Comparison of ENCODE assay signal across 10 cellular contexts in genomic region chr15:90957791-90958190, GRCh38. TPM values are rescaled to one million over a fixed set of nuclear protein-coding genes. Genes with fewer than 3 reads are reported as not detected.
A peak's percentile ranks its signal among the peaks of the same experiment; 100 is the strongest.
DNase-seq lines count a peak whose midpoint lies in the region; ATAC-seq, FAIRE-seq and TF ChIP-seq lines count a peak whose summit lies in the region.
"Had no signal": no experiment of that assay in that cellular context is flagged by ENCODE, and none has a peak within 500 bp of the region (broad histone marks: within the 10 kb centered on the region; RNA-seq: fewer than 3 reads in every experiment).

No MANE protein-coding gene starts in this region.

- peaks cover 13% of the 10 kb centered on the region for H3K36me3 ChIP-seq in astrocyte (ENCODE audit: insufficient read depth, low read length)
- peaks cover 0 to 28% (median 25%) of the 10 kb centered on the region in 3 donors for H3K36me3 ChIP-seq in tibial artery
- H3K36me3 ChIP-seq in effector memory CD4-positive, alpha-beta T cell (ENCODE audit: control insufficient read depth, insufficient read depth, low read length): peaks cover 11% of the 10 kb centered on the region

- H3K4me3 ChIP-seq in astrocyte (ENCODE audit: insufficient read depth, low read depth, low read length) (no peak overlapping the region), tibial artery (peak overlapping the region; percentile 75 to 88)
- H3K4me3 ChIP-seq in effector memory CD4-positive, alpha-beta T cell (ENCODE audit: insufficient read depth, low read depth, low read length, poor library complexity, severe bottlenecking): no peak overlapping the region
- H3K4me3 ChIP-seq: PC-9 had no signal

- FAIRE-seq in astrocyte (lab: Jason Lieb, UNC): no peak
- FAIRE-seq: HepG2 had no signal

- H3K27ac Mint-ChIP-seq in activated naive CD4-positive, alpha-beta T cell treated with anti-CD3 and anti-CD28 coated beads, Interleukin-2, amount 10 ng/mL, durations not matched to agents 7 days and 5 days: peak overlapping the region; percentile 67
- peak overlapping the region in 1 of 2 donors; percentile 75 for H3K27ac Mint-ChIP-seq in activated naive CD4-positive, alpha-beta T cell treated with anti-CD3 and anti-CD28 coated beads, Interleukin-2, amount 50 U/mL, for 72 hours
- H3K27ac Mint-ChIP-seq in astrocyte (ENCODE audit: unreplicated experiment) (peak overlapping the region; percentile 9), memory B cell (no peak overlapping the region)

- no peak for DNase-seq in activated naive CD4-positive, alpha-beta T cell treated with anti-CD3 and anti-CD28 coated beads, Interleukin-2, amount 10 ng/mL, durations not matched to agents 7 days and 5 days
- no peak for DNase-seq in activated naive CD4-positive, alpha-beta T cell treated with anti-CD3 and anti-CD28 coated beads, Interleukin-2, amount 50 U/mL, for 72 hours (ENCODE audit: low spot score in 2 of 2)
- DNase-seq in astrocyte (ENCODE audit: low read depth) (no peak), memory B cell (ENCODE audit: low spot score in 2 of 2) (no peak), tibial artery (no peak), hippocampal formation (lab: John Stamatoyannopoulos, UW) (no peak)
- no peak for DNase-seq in effector memory CD4-positive, alpha-beta T cell
- DNase-seq: PC-9 had no signal

- peaks cover 46% of the 10 kb centered on the region for H3K36me3 Mint-ChIP-seq in activated naive CD4-positive, alpha-beta T cell treated with anti-CD3 and anti-CD28 coated beads, Interleukin-2, amount 10 ng/mL, durations not matched to agents 7 days and 5 days
- H3K36me3 Mint-ChIP-seq in activated naive CD4-positive, alpha-beta T cell treated with anti-CD3 and anti-CD28 coated beads, Interleukin-2, amount 50 U/mL, for 72 hours: peaks cover 24 to 31% of the 10 kb centered on the region in 2 donors
- H3K36me3 Mint-ChIP-seq in astrocyte (ENCODE audit: low read depth, unreplicated experiment) (peaks cover 10% of the 10 kb centered on the region), memory B cell (peaks cover 8% of the 10 kb centered on the region)

- H3K27me3 ChIP-seq in astrocyte (ENCODE audit: insufficient read depth, low read length): no peaks in the 10 kb centered on the region
- H3K27me3 ChIP-seq in tibial artery: no peaks in the 10 kb centered on the region
- H3K27me3 ChIP-seq in effector memory CD4-positive, alpha-beta T cell (replicated peaks; ENCODE audit: control insufficient read depth, insufficient read depth, low read length, poor library complexity, severe bottlenecking): no peaks in the 10 kb centered on the region

- H3K79me2 ChIP-seq in astrocyte (ENCODE audit: insufficient read depth, low read length): peaks cover 3% of the 10 kb centered on the region

- ATAC-seq in activated naive CD4-positive, alpha-beta T cell treated with anti-CD3 and anti-CD28 coated beads, Interleukin-2, amount 50 U/mL, for 72 hours: no peak
- ATAC-seq in memory B cell (ENCODE audit: low read depth) (no peak), HG02642 (IDR thresholded peaks at IDR 0.05; ENCODE audit: poor library complexity, unreplicated experiment) (no peak)
- ATAC-seq: HepG2 had no signal

- CTCF ChIA-PET in activated naive CD4-positive, alpha-beta T cell treated with anti-CD3 and anti-CD28 coated beads, Interleukin-2, amount 10 ng/mL, durations not matched to agents 7 days and 5 days (lab: Charles Lee): interaction anchor here (0.7 to 6.9 kb wide), 12 partner anchors 10 to 320 kb away, joined by 3 to 77 read pairs (median 6); partner anchors contain the start of genes HDDC3, MAN2A2, UNC45A and VPS33B

- peak overlapping the region; percentile 96 for H3K4me2 ChIP-seq in astrocyte (ENCODE audit: low read length)
- H3K4me2 ChIP-seq: PC-9 had no signal

- no peaks in the 10 kb centered on the region for H3K27me3 Mint-ChIP-seq in activated naive CD4-positive, alpha-beta T cell treated with anti-CD3 and anti-CD28 coated beads, Interleukin-2, amount 10 ng/mL, durations not matched to agents 7 days and 5 days
- H3K27me3 Mint-ChIP-seq in astrocyte (ENCODE audit: low read depth, unreplicated experiment) (no peaks in the 10 kb centered on the region), memory B cell (no peaks in the 10 kb centered on the region)

- peaks cover 27% of the 10 kb centered on the region for H3K4me1 Mint-ChIP-seq in activated naive CD4-positive, alpha-beta T cell treated with anti-CD3 and anti-CD28 coated beads, Interleukin-2, amount 10 ng/mL, durations not matched to agents 7 days and 5 days
- H3K4me1 Mint-ChIP-seq in astrocyte (ENCODE audit: low read depth, unreplicated experiment) (no peaks in the 10 kb centered on the region), memory B cell (peaks cover 2% of the 10 kb centered on the region)

- peaks cover 5% of the 10 kb centered on the region for H4K20me1 ChIP-seq in astrocyte (ENCODE audit: insufficient read depth, low read length)

- H3K9me3 ChIP-seq in astrocyte (ENCODE audit: insufficient read depth, low read depth, low read length) (no peaks in the 10 kb centered on the region), tibial artery (no peaks in the 10 kb centered on the region)
- H3K9me3 ChIP-seq in effector memory CD4-positive, alpha-beta T cell (ENCODE audit: control insufficient read depth, low read length): no peaks in the 10 kb centered on the region

- no peak for TF ChIP-seq CTCF in astrocyte (IDR thresholded peaks at IDR 0.05; ENCODE audit: insufficient read depth, low read depth, low read length)
- TF ChIP-seq CTCF in tibial artery (IDR thresholded peaks at IDR 0.05): no peak

- H3K9me3 Mint-ChIP-seq in activated naive CD4-positive, alpha-beta T cell treated with anti-CD3 and anti-CD28 coated beads, Interleukin-2, amount 10 ng/mL, durations not matched to agents 7 days and 5 days: no peaks in the 10 kb centered on the region
- no peaks in the 10 kb centered on the region for H3K9me3 Mint-ChIP-seq in activated naive CD4-positive, alpha-beta T cell treated with anti-CD3 and anti-CD28 coated beads, Interleukin-2, amount 50 U/mL, for 72 hours
- H3K9me3 Mint-ChIP-seq in astrocyte (ENCODE audit: unreplicated experiment) (no peaks in the 10 kb centered on the region), memory B cell (no peaks in the 10 kb centered on the region)

- peak overlapping the region; percentile 68 for H3K4me3 Mint-ChIP-seq in activated naive CD4-positive, alpha-beta T cell treated with anti-CD3 and anti-CD28 coated beads, Interleukin-2, amount 10 ng/mL, durations not matched to agents 7 days and 5 days
- H3K4me3 Mint-ChIP-seq in astrocyte (ENCODE audit: unreplicated experiment) (peak overlapping the region; percentile 79), memory B cell (peak overlapping the region; percentile 67)

- H2AFZ ChIP-seq in astrocyte (ENCODE audit: low read depth, low read length): peak overlapping the region; percentile 79
- H2AFZ ChIP-seq: PC-9 had no signal

- H3K27ac ChIP-seq in astrocyte (ENCODE audit: low read depth, low read length): no peak overlapping the region
- H3K27ac ChIP-seq in tibial artery: peak overlapping the region; percentile 83 to 86
- H3K27ac ChIP-seq in effector memory CD4-positive, alpha-beta T cell (ENCODE audit: insufficient read depth, low read length, poor library complexity, severe bottlenecking): no peak overlapping the region
- H3K27ac ChIP-seq: PC-9 had no signal

- H3K9ac ChIP-seq in astrocyte (ENCODE audit: low read length): peak overlapping the region; percentile 74

- intact Hi-C loops in tibial artery (cut with DNase I; ENCODE audit: low total_unique reads): loop anchor here (5.0 kb wide), 2 partner anchors 35 to 90 kb away; partner anchors contain the start of gene PRC1

- peaks cover 26% of the 10 kb centered on the region for H3K4me1 ChIP-seq in astrocyte (ENCODE audit: insufficient read depth, low read length)
- peaks cover 0 to 65% (median 55%) of the 10 kb centered on the region in 4 donors for H3K4me1 ChIP-seq in tibial artery
- H3K4me1 ChIP-seq in effector memory CD4-positive, alpha-beta T cell (ENCODE audit: control insufficient read depth, insufficient read depth, low read length, poor library complexity, severe bottlenecking): peaks cover 23% of the 10 kb centered on the region

RNA-seq across cellular contexts. Expression of gene RCCD1, which starts 3.1 kb away (rescaled TPM):
- 10 to 100 TPM; 37.7 to 58.7 TPM for total RNA-seq in activated naive CD4-positive, alpha-beta T cell treated with anti-CD3 and anti-CD28 coated beads, Interleukin-2, amount 50 U/mL, for 72 hours
- 6.5 and 6.8 TPM in 2 replicates for total RNA-seq in astrocyte

RNA-seq across cellular contexts. Expression of gene UNC45A, which starts 22.7 kb away (rescaled TPM):
- 100 to 1,000 TPM in 1 of 2 donors, 10 to 100 TPM in 1; 75.5 to 112 TPM for total RNA-seq in activated naive CD4-positive, alpha-beta T cell treated with anti-CD3 and anti-CD28 coated beads, Interleukin-2, amount 50 U/mL, for 72 hours
- 56.2 and 56.6 TPM in 2 replicates for total RNA-seq in astrocyte

RNA-seq across cellular contexts. Expression of gene HDDC3, which starts 25.4 kb away (rescaled TPM):
- 10 to 100 TPM; 18.9 to 32.4 TPM for total RNA-seq in activated naive CD4-positive, alpha-beta T cell treated with anti-CD3 and anti-CD28 coated beads, Interleukin-2, amount 50 U/mL, for 72 hours
- total RNA-seq in astrocyte: 9.7 and 10.5 TPM in 2 replicates

RNA-seq across cellular contexts. Expression of gene PRC1, which starts 36.5 kb away (rescaled TPM):
- total RNA-seq in activated naive CD4-positive, alpha-beta T cell treated with anti-CD3 and anti-CD28 coated beads, Interleukin-2, amount 50 U/mL, for 72 hours: 100 to 1,000 TPM; 115 to 233 TPM
- total RNA-seq in astrocyte: 8.1 and 11.8 TPM in 2 replicates

RNA-seq across cellular contexts. Expression of gene MAN2A2, which starts 54.7 kb away (rescaled TPM):
- 100 to 1,000 TPM in 1 of 2 donors, 10 to 100 TPM in 1; 99.8 to 225 TPM for total RNA-seq in activated naive CD4-positive, alpha-beta T cell treated with anti-CD3 and anti-CD28 coated beads, Interleukin-2, amount 50 U/mL, for 72 hours
- total RNA-seq in astrocyte: 18.5 and 21.3 TPM in 2 replicates

Comparison
In these comparisons a context has a peak if more than half of its experiments do, and no peak if none do; other contexts are left out.
1. H3K27ac ChIP-seq: peak in tibial artery (2 of 2); none in astrocyte (single experiment) and effector memory CD4-positive, alpha-beta T cell (single experiment).
2. H3K4me3 ChIP-seq: peak in tibial artery (2 of 2); none in astrocyte (single experiment) and effector memory CD4-positive, alpha-beta T cell (single experiment).
3. Peak in every context shown above with its lines, with median percentiles within 50 percentile points of each other: H3K4me3 Mint-ChIP-seq.